9 cellular contexts compared by ENCODE assay signal in genomic region chr1:156114919-156115513, GRCh38. TPM values are rescaled to one million over a fixed set of nuclear protein-coding genes. Genes with fewer than 3 reads are reported as not detected.
DNase-seq lines count a peak whose midpoint lies in the region; ATAC-seq, FAIRE-seq and TF ChIP-seq lines count a peak whose summit lies in the region.
"Had no signal": no experiment of that assay in that cellular context is flagged by ENCODE, and none has a peak within 500 bp of the region (broad histone marks: within the 10 kb centered on the region; RNA-seq: fewer than 3 reads in every experiment).

No MANE protein-coding gene starts in this region.

- no peak overlapping the region for H3K23ac ChIP-seq in H1 (ENCODE audit: insufficient read length)

- peak overlapping the region; percentile 90; the same call in 1 of the 2 replicates for H3K18ac ChIP-seq in H1 (ENCODE audit: extremely low read depth, low read length)

- H4K20me1 ChIP-seq in SU-DHL-6 (ENCODE audit: low read depth, low read length) (no peaks in the 10 kb centered on the region), H1 (replicated peaks in 1 of 2; ENCODE audit: control insufficient read depth in 1 of 2, insufficient read depth in 2 of 2, low read length in 2 of 2) (peaks cover 9 to 10% of the 10 kb centered on the region in 2 experiments), Karpas-422 (ENCODE audit: insufficient read depth, low read depth, low read length) (no peaks in the 10 kb centered on the region)

- H3K4me1 ChIP-seq in H1 (replicated peaks in 1 of 4; ENCODE audit: control insufficient read depth in 3 of 4, insufficient read depth in 4 of 4, low read length in 3 of 4) (peaks cover 0 to 16% (median 14%) of the 10 kb centered on the region in 4 experiments; a peak in 6 of 7 replicates), mucosa of descending colon (ENCODE audit: low read depth) (peaks cover 37% of the 10 kb centered on the region), Karpas-422 (ENCODE audit: low read length) (0 out of 2 replicates have a peak, but pooled peaks cover 2% of the 10 kb centered on the region)

- H2BK20ac ChIP-seq in H1 (ENCODE audit: low read length), result no peak overlapping the region

- peak overlapping the region; percentile 25 for H4K91ac ChIP-seq in H1 (replicated peaks; ENCODE audit: insufficient read length, low read length)

- WGBS in H1 (ENCODE audit: extremely low coverage in 1 of 2, insufficient coverage in 1 of 2, insufficient read length in 1 of 2, insufficient replicate concordance in 2 of 2, low coverage in 1 of 2, low lambda C conversion rate in 2 of 2, missing lambda C conversion rate in 1 of 2), 2 experiments, result 2% methylated on average over 39 of the region's 49 CpGs; no CpG with 5 or more reads in 1 of the 2 experiments

- no peak for TF ChIP-seq CTCF in SU-DHL-6 (IDR thresholded peaks at IDR 0.05; ENCODE audit: insufficient read depth, low read length, poor library complexity, severe bottlenecking)
- TF ChIP-seq CTCF in H1 (IDR thresholded peaks at IDR 0.05; ENCODE audit: control extremely low read depth in 1 of 3, insufficient read depth in 1 of 3, low read depth in 1 of 3, low read length in 3 of 3), result no peak
- no peak for TF ChIP-seq CTCF in mucosa of descending colon (IDR thresholded peaks at IDR 0.05)

- H2BK12ac ChIP-seq in H1 (ENCODE audit: low read depth, low read length), result peak overlapping the region; percentile 75; the same call in 1 of the 2 replicates

- H2AFZ ChIP-seq in SU-DHL-6 (ENCODE audit: low read depth, low read length, severe bottlenecking), result peak overlapping the region; percentile 2
- no peak overlapping the region for H2AFZ ChIP-seq in H1 (ENCODE audit: low read length)
- H2AFZ ChIP-seq in Karpas-422 (ENCODE audit: low read length), result no peak overlapping the region

- H3K79me2 ChIP-seq in SU-DHL-6 (ENCODE audit: insufficient read depth, low read length), result no peaks in the 10 kb centered on the region
- H3K79me2 ChIP-seq in H1 (ENCODE audit: control insufficient read depth in 1 of 2, insufficient read depth in 2 of 2, low read length in 2 of 2), result peaks cover 0 to 5% of the 10 kb centered on the region in 2 experiments; a peak in 1 of 4 replicates
- H3K79me2 ChIP-seq in Karpas-422 (ENCODE audit: low read length), result no peaks in the 10 kb centered on the region

- CTCF ChIA-PET in H1 (lab: Charles Lee; ENCODE audit: partially characterized antibody), result interaction anchor here (0.7 to 42.4 kb wide), 7 partner anchors 11 to 170 kb away, joined by 3 to 1994 read pairs (median 4); partner anchors contain the start of gene MEX3A

- peak; percentile 35 for DNase-seq in EL
- peak in 1 of 2 experiments; percentile 79 for DNase-seq in H1 (ENCODE audit: low read depth in 1 of 2, low spot score in 2 of 2)
- DNase-seq in mucosa of descending colon, result peak; percentile 45 to 73 (median 70)
- no peak for DNase-seq in Karpas-422

- H2BK5ac ChIP-seq in H1 (ENCODE audit: low read depth, low read length), result peak overlapping the region; percentile 69

- H3K36me3 ChIP-seq in SU-DHL-6 (ENCODE audit: low read length), result no peaks in the 10 kb centered on the region
- H3K36me3 ChIP-seq in H1 (ENCODE audit: control insufficient read depth in 2 of 4, insufficient read depth in 4 of 4, low read length in 3 of 4), result no peaks in the 10 kb centered on the region
- no peaks in the 10 kb centered on the region for H3K36me3 ChIP-seq in mucosa of descending colon (ENCODE audit: low read depth)
- H3K36me3 ChIP-seq in Karpas-422 (ENCODE audit: insufficient read depth, low read length), result no peaks in the 10 kb centered on the region

- intact Hi-C loops in mucosa of descending colon (cut with DNase I, micrococcal nuclease), result no loop called here

- TF ChIP-seq RAD21 in H1 (IDR thresholded peaks at IDR 0.05 in 1 of 2, conservative IDR thresholded peaks at IDR 0.05 in 1 of 2; ENCODE audit: low read depth in 2 of 2, low read length in 2 of 2), result no peak

- H4K5ac ChIP-seq in H1 (ENCODE audit: insufficient read length, low read depth, low read length), result no peak overlapping the region

- peaks cover 13% of the 10 kb centered on the region for H3K23me2 ChIP-seq in H1 (ENCODE audit: low read depth, low read length)

- no peak overlapping the region; the same call in 1 of the 2 replicates for H2BK15ac ChIP-seq in H1 (ENCODE audit: low read length)

- peak overlapping the region; percentile 54 for H3K4ac ChIP-seq in H1 (replicated peaks; ENCODE audit: insufficient read length, low read depth, low read length)

- H3K9me2 ChIP-seq in SU-DHL-6 (replicated peaks; ENCODE audit: insufficient read depth, low read length) (no peaks in the 10 kb centered on the region), Karpas-422 (replicated peaks; ENCODE audit: insufficient read depth, low read length) (no peaks in the 10 kb centered on the region)

- no peak for TF ChIP-seq POLR2A in H1 (IDR thresholded peaks at IDR 0.05; ENCODE audit: control extremely low read depth in 1 of 2, low read depth in 2 of 2, low read length in 2 of 2)

- H3K9me3 ChIP-seq in SU-DHL-6 (ENCODE audit: insufficient read depth, low read length) (no peaks in the 10 kb centered on the region), H1 (ENCODE audit: insufficient read depth in 2 of 2, low read depth in 1 of 2, low read length in 1 of 2) (no peaks in the 10 kb centered on the region), mucosa of descending colon (no peaks in the 10 kb centered on the region), Karpas-422 (ENCODE audit: low read length) (no peaks in the 10 kb centered on the region)

- H3K56ac ChIP-seq in H1 (replicated peaks; ENCODE audit: insufficient read length, low read depth, low read length), result no peak overlapping the region

- POLR2A ChIA-PET in H1 (lab: Charles Lee; ENCODE audit: partially characterized antibody), result interaction anchor here (0.7 to 28.0 kb wide), 11 partner anchors 12 to 180 kb away, joined by 3 to 763 read pairs (median 4); partner anchors contain the start of genes KHDC4, MEX3A and PMF1

- ATAC-seq in HG02571 (IDR thresholded peaks at IDR 0.05; ENCODE audit: unreplicated experiment) (peak; percentile 12), mucosa of descending colon (peak; percentile 22), HG03520 (IDR thresholded peaks at IDR 0.05; ENCODE audit: unreplicated experiment) (no peak), HG02763 (IDR thresholded peaks at IDR 0.05; ENCODE audit: unreplicated experiment) (no peak)

- H2BK120ac ChIP-seq in H1 (replicated peaks; ENCODE audit: low read depth, low read length), result no peak overlapping the region

- peak overlapping the region; percentile 54 for H3K4me2 ChIP-seq in SU-DHL-6 (ENCODE audit: low read depth, low read length, poor library complexity, severe bottlenecking)
- H3K4me2 ChIP-seq in H1 (ENCODE audit: insufficient read depth in 1 of 2, low read depth in 2 of 2, low read length in 2 of 2), result peak overlapping the region; percentile 91 to 99
- no peak overlapping the region for H3K4me2 ChIP-seq in Karpas-422 (ENCODE audit: low read depth, low read length, poor library complexity, severe bottlenecking)

- no peak overlapping the region for H3K14ac ChIP-seq in H1 (ENCODE audit: insufficient read length)

- peak overlapping the region; percentile 11; the same call in 1 of the 2 replicates for H4K8ac ChIP-seq in H1 (ENCODE audit: extremely low read depth, insufficient read depth, low read length)

- H2AK5ac ChIP-seq in H1 (ENCODE audit: low read depth, low read length), result no peak overlapping the region; the same call in 1 of the 2 replicates

- H3K27ac ChIP-seq in SU-DHL-6 (ENCODE audit: low read depth, low read length) (no peak overlapping the region), H1 (ENCODE audit: low read depth, low read length) (no peak overlapping the region; the same call in 1 of the 2 replicates), Karpas-422 (ENCODE audit: low read length) (no peak overlapping the region)

- no peak for TF ChIP-seq EP300 in H1 (IDR thresholded peaks at IDR 0.05; ENCODE audit: borderline replicate concordance in 1 of 2, low read depth in 2 of 2, low read length in 2 of 2)

- H3K9ac ChIP-seq in SU-DHL-6 (ENCODE audit: low read length), result peak overlapping the region; percentile 24; the same call in 1 of the 2 replicates
- H3K9ac ChIP-seq in H1 (replicated peaks in 1 of 4; ENCODE audit: extremely low read depth in 1 of 4, low read depth in 3 of 4, low read length in 3 of 4), result peak overlapping the region; percentile 35 to 63 (median 60); a peak in 6 of 7 replicates
- H3K9ac ChIP-seq in Karpas-422 (ENCODE audit: low read length), result no peak overlapping the region

- no peaks in the 10 kb centered on the region for H3F3A ChIP-seq in SU-DHL-6 (ENCODE audit: insufficient read depth)

- FAIRE-seq in H1 (lab: Jason Lieb, UNC), result no peak

- H3K79me1 ChIP-seq in H1 (ENCODE audit: low read depth, low read length), result no peaks in the 10 kb centered on the region; the same call in none of the 2 replicates

- no peaks in the 10 kb centered on the region for H3K27me3 ChIP-seq in SU-DHL-6 (ENCODE audit: low read length)
- peaks cover 0 to 2% (median 0%) of the 10 kb centered on the region in 4 experiments; a peak in 1 of 7 replicates for H3K27me3 ChIP-seq in H1 (replicated peaks in 1 of 4; ENCODE audit: control insufficient read depth in 3 of 4, extremely low read depth in 1 of 4, insufficient read depth in 3 of 4, low read length in 3 of 4)
- H3K27me3 ChIP-seq in Karpas-422 (ENCODE audit: low read length), result no peaks in the 10 kb centered on the region

- H3K4me3 ChIP-seq in SU-DHL-6 (ENCODE audit: insufficient read depth, low read length, poor library complexity, severe bottlenecking) (peak overlapping the region; percentile 24), H1 (ENCODE audit: extremely low read depth in 1 of 4, insufficient read depth in 2 of 4, low read depth in 3 of 4, low read length in 4 of 4) (peak overlapping the region; percentile 69 to 83 (median 78)), mucosa of descending colon (peak overlapping the region; percentile 97), Karpas-422 (ENCODE audit: low read length) (no peak overlapping the region)

RNA-seq across cellular contexts. Expression of gene LMNA, which starts 0.5 kb away (rescaled TPM):
- 46.8 and 48.0 TPM in 2 replicates for total RNA-seq in H1 (2021; fragmentation: NEBNext Ultra II Directional; extraction: Animal tissue kit (Norgen Biotek cat#: 25700))
- polyA plus RNA-seq in H1 (2011; rRNA removed), result 25.8 and 38.3 TPM in 2 replicates
- 33.6 TPM for polyA plus RNA-seq in H1 (2011; cell fraction: cytosol; rRNA removed)
- 78.1 TPM for polyA plus RNA-seq in H1 (2011; cell fraction: nucleus; rRNA removed)
- 36.7 to 43.4 TPM (median 39.1 TPM) in 4 replicates for polyA plus RNA-seq in H1 (2012, experiment 1 of 2)
- 56.7 TPM for polyA plus RNA-seq in H1 (2012, experiment 2 of 2)
- 34.7 TPM for polyA plus RNA-seq in H1 (2013, experiment 1 of 2)
- polyA plus RNA-seq in H1 (2013, experiment 2 of 2), result 32.6 TPM
- polyA minus RNA-seq in H1 (2011; rRNA and poly(A)+ RNA removed), result 15.1 and 20.9 TPM in 2 replicates
- 33.7 TPM for polyA minus RNA-seq in H1 (2011; cell fraction: cytosol; rRNA and poly(A)+ RNA removed)
- 28.1 TPM for polyA minus RNA-seq in H1 (2011; cell fraction: nucleus; rRNA and poly(A)+ RNA removed)
- 100 to 1,000 TPM; 263 to 334 (median 308) TPM for total RNA-seq in mucosa of descending colon
- total RNA-seq in Karpas-422 (2014; rRNA removed; shearing (Covaris generic); ENCODE audit: low replicate concordance), result 27.5 and 41.6 TPM in 2 replicates

RNA-seq across cellular contexts. Expression of gene MEX3A, which starts 32.8 kb away (rescaled TPM):
- 52.4 and 54.7 TPM in 2 replicates for total RNA-seq in H1 (2021; fragmentation: NEBNext Ultra II Directional; extraction: Animal tissue kit (Norgen Biotek cat#: 25700))
- 34.1 and 43.5 TPM in 2 replicates for polyA plus RNA-seq in H1 (2011; rRNA removed)
- polyA plus RNA-seq in H1 (2011; cell fraction: cytosol; rRNA removed), result 30.7 TPM
- 122 TPM for polyA plus RNA-seq in H1 (2011; cell fraction: nucleus; rRNA removed)
- 42.2 to 51.4 TPM (median 46.7 TPM) in 4 replicates for polyA plus RNA-seq in H1 (2012, experiment 1 of 2)
- 37.7 TPM for polyA plus RNA-seq in H1 (2012, experiment 2 of 2)
- polyA plus RNA-seq in H1 (2013, experiment 1 of 2), result 50.4 TPM
- 45.1 TPM for polyA plus RNA-seq in H1 (2013, experiment 2 of 2)
- polyA minus RNA-seq in H1 (2011; rRNA and poly(A)+ RNA removed), result 43.0 and 47.3 TPM in 2 replicates
- polyA minus RNA-seq in H1 (2011; cell fraction: cytosol; rRNA and poly(A)+ RNA removed), result 55.2 TPM
- 107 TPM for polyA minus RNA-seq in H1 (2011; cell fraction: nucleus; rRNA and poly(A)+ RNA removed)
- total RNA-seq in mucosa of descending colon, result 1 to 10 TPM in 1 of 3 donors, under 1 TPM in 2; 0.32 to 2.5 (median 0.66) TPM
- total RNA-seq in Karpas-422 (2014; rRNA removed; shearing (Covaris generic); ENCODE audit: low replicate concordance), result 2.3 and 2.5 TPM in 2 replicates
- total RNA-seq: T-helper 1 cell treated with Interleukin-12 subunit alpha and Interleukin-12 subunit beta and Interleukin-4 antibody, amounts not matched to agents 30 ng/mL and 1 ng/mL, for 36 hours had no signal

RNA-seq across cellular contexts. Expression of gene SEMA4A, which starts 38.4 kb away (rescaled TPM):
- total RNA-seq in H1 (2021; fragmentation: NEBNext Ultra II Directional; extraction: Animal tissue kit (Norgen Biotek cat#: 25700)), result 5.9 and 7.3 TPM in 2 replicates
- 10.6 and 12.0 TPM in 2 replicates for polyA plus RNA-seq in H1 (2011; rRNA removed)
- 10.3 TPM for polyA plus RNA-seq in H1 (2011; cell fraction: cytosol; rRNA removed)
- polyA plus RNA-seq in H1 (2011; cell fraction: nucleus; rRNA removed), result 27.7 TPM
- 5.9 to 11.9 TPM (median 8.7 TPM) in 4 replicates for polyA plus RNA-seq in H1 (2012, experiment 1 of 2)
- 6.4 TPM for polyA plus RNA-seq in H1 (2012, experiment 2 of 2)
- 6.5 TPM for polyA plus RNA-seq in H1 (2013, experiment 1 of 2)
- 6.3 TPM for polyA plus RNA-seq in H1 (2013, experiment 2 of 2)
- polyA minus RNA-seq in H1 (2011; rRNA and poly(A)+ RNA removed), result 11.9 TPM in 2 replicates
- polyA minus RNA-seq in H1 (2011; cell fraction: cytosol; rRNA and poly(A)+ RNA removed), result 12.0 TPM
- polyA minus RNA-seq in H1 (2011; cell fraction: nucleus; rRNA and poly(A)+ RNA removed), result 15.1 TPM
- total RNA-seq in mucosa of descending colon, result 1 to 10 TPM; 2.1 to 7.6 (median 5.5) TPM
- total RNA-seq in Karpas-422 (2014; rRNA removed; shearing (Covaris generic); ENCODE audit: low replicate concordance), result 46.7 and 66.7 TPM in 2 replicates

RNA-seq across cellular contexts. Expression of gene RAB25, which starts 54.1 kb away (rescaled TPM):
- total RNA-seq in H1 (2021; fragmentation: NEBNext Ultra II Directional; extraction: Animal tissue kit (Norgen Biotek cat#: 25700)), result 34.8 and 38.5 TPM in 2 replicates
- polyA plus RNA-seq in H1 (2011; rRNA removed), result 98.2 and 117 TPM in 2 replicates
- polyA plus RNA-seq in H1 (2011; cell fraction: cytosol; rRNA removed), result 110 TPM
- 61.3 TPM for polyA plus RNA-seq in H1 (2011; cell fraction: nucleus; rRNA removed)
- 66.9 to 78.3 TPM (median 74.1 TPM) in 4 replicates for polyA plus RNA-seq in H1 (2012, experiment 1 of 2)
- 91.5 TPM for polyA plus RNA-seq in H1 (2012, experiment 2 of 2)
- 48.0 TPM for polyA plus RNA-seq in H1 (2013, experiment 1 of 2)
- polyA plus RNA-seq in H1 (2013, experiment 2 of 2), result 50.7 TPM
- 50.6 and 52.5 TPM in 2 replicates for polyA minus RNA-seq in H1 (2011; rRNA and poly(A)+ RNA removed)
- polyA minus RNA-seq in H1 (2011; cell fraction: cytosol; rRNA and poly(A)+ RNA removed), result 24.8 TPM
- 19.2 TPM for polyA minus RNA-seq in H1 (2011; cell fraction: nucleus; rRNA and poly(A)+ RNA removed)
- total RNA-seq in mucosa of descending colon, result 100 to 1,000 TPM in 2 of 3 donors, 10 to 100 TPM in 1; 85.1 to 242 (median 158) TPM
- total RNA-seq in Karpas-422 (2014; rRNA removed; shearing (Covaris generic); ENCODE audit: low replicate concordance), result not detected in 2 replicates
- total RNA-seq: T-helper 1 cell treated with Interleukin-12 subunit alpha and Interleukin-12 subunit beta and Interleukin-4 antibody, amounts not matched to agents 30 ng/mL and 1 ng/mL, for 36 hours had no signal

Comparison
In these comparisons a context has a peak if more than half of its experiments do, and no peak if none do; other contexts are left out.
1. ATAC-seq: peak in HG02571 (single experiment) and mucosa of descending colon (single experiment); none in HG03520 (single experiment) and HG02763 (single experiment).
2. RNA of gene MEX3A, which starts 32.8 kb away (total RNA-seq): 52.4 to 54.7 TPM in H1; 2.3 to 2.5 TPM in Karpas-422 and 0.32 to 2.5 TPM in mucosa of descending colon; every median in the first group is over 10 times any median in the second.